In genomic region chr10:23155166-23155565, GRCh38 we compare ENCODE assay signal across 18 cellular contexts.
DNase-seq lines count a peak whose midpoint lies in the region.
"Had no signal": no experiment of that assay in that cellular context is flagged by ENCODE, and none has a peak within 500 bp of the region (broad histone marks: within the 10 kb centered on the region; RNA-seq: fewer than 3 reads in every experiment).

No MANE protein-coding gene starts in this region.

- peak; percentile 17 for DNase-seq in HCEC 1CT
- DNase-seq in MV-4-11 (lab: John Stamatoyannopoulos, UW), result peak; percentile 41
- DNase-seq in amniotic epithelial cell (ENCODE audit: low read depth), result peak; percentile 50
- peak; percentile 71 for DNase-seq in islet precursor cell
- no peak for DNase-seq in DMS79 (lab: John Stamatoyannopoulos, UW)
- DNase-seq in NCI-H187 treated with DMSO at 0.1 percent for 48 hours (lab: John Stamatoyannopoulos, UW), result no peak
- DNase-seq in NCI-H69 (lab: John Stamatoyannopoulos, UW), result no peak
- DNase-seq: activated CD4-positive, CD25-positive, alpha-beta regulatory T cell treated with anti-CD3 and anti-CD28 coated beads, Interleukin-2, amount 50 U/mL, for 72 hours; activated naive CD4-positive, alpha-beta T cell treated with anti-CD3 and anti-CD28 coated beads, Interleukin-2, amount 50 U/mL, for 16 hours; activated T-cell treated with anti-CD3 and anti-CD28 coated beads, Interleukin-2, amount 50 U/mL, for 48 hours; endodermal cell; GOT3; naive thymus-derived CD4-positive, alpha-beta T cell; NCI-H2029 treated with DMSO at 0.1 percent for 48 hours; ovary; stimulated activated naive CD4-positive, alpha-beta T cell treated with Interleukin-2 at 50 U/mL for 16 hours; T1000; tibial artery had no signal

Comparison
In these comparisons a context has a peak if more than half of its experiments do, and no peak if none do; other contexts are left out.
1. DNase-seq: peak in HCEC 1CT (single experiment), MV-4-11 (single experiment), amniotic epithelial cell (single experiment) and islet precursor cell (single experiment); none in DMS79 (single experiment), NCI-H187 treated with DMSO at 0.1 percent for 48 hours (single experiment) and NCI-H69 (single experiment).